Comparison of ENCODE assay signal across 11 cellular contexts in genomic region chr6:33081098-33081824, GRCh38. TPM values are rescaled to one million over a fixed set of nuclear protein-coding genes. Genes with fewer than 3 reads are reported as not detected.
A peak's percentile ranks its signal among the peaks of the same experiment; 100 is the strongest.
DNase-seq lines count a peak whose midpoint lies in the region; ATAC-seq, FAIRE-seq and TF ChIP-seq lines count a peak whose summit lies in the region.
"Had no signal": no experiment of that assay in that cellular context is flagged by ENCODE, and none has a peak within 500 bp of the region (broad histone marks: within the 10 kb centered on the region; RNA-seq: fewer than 3 reads in every experiment).

No MANE protein-coding gene starts in this region.

- TF ChIP-seq CTCF in AG09309 (IDR thresholded peaks at IDR 0.05; ENCODE audit: control insufficient read depth, insufficient read depth, low read depth, low read length, missing control alignments) (no peak), WERI-Rb-1 (IDR thresholded peaks at IDR 0.05; ENCODE audit: low read depth, low read length) (no peak), gastroesophageal sphincter (IDR thresholded peaks at IDR 0.05) (no peak), pancreas (IDR thresholded peaks at IDR 0.05) (no peak)

- H3K27ac ChIP-seq in WERI-Rb-1 (peak overlapping the region; percentile 90), gastroesophageal sphincter (peak overlapping the region; percentile 65 to 91 (median 86)), pancreas (peak overlapping the region in 3 of 4 donors; percentile 40 to 76 (median 51))

- no peak overlapping the region for H3K4me3 Mint-ChIP-seq in activated CD4-positive, alpha-beta T cell treated with anti-CD3 and anti-CD28 coated beads for 36 hours

- H3K4me1 ChIP-seq in gastroesophageal sphincter (peaks cover 0 to 41% (median 4%) of the 10 kb centered on the region in 3 donors), pancreas (peaks cover 0 to 6% (median 0%) of the 10 kb centered on the region in 3 donors)

- POLR2A ChIA-PET in activated CD4-positive, alpha-beta T cell treated with anti-CD3 and anti-CD28 coated beads for 36 hours (lab: Charles Lee): no interaction called here

- FAIRE-seq in pancreas (lab: Jason Lieb, UNC): no peak

- peak overlapping the region; percentile 37 for H3K4me3 ChIP-seq in AG09309 (ENCODE audit: control insufficient read depth, low read depth, low read length)
- H3K4me3 ChIP-seq in WERI-Rb-1 (ENCODE audit: low read depth, low read length): peak overlapping the region; percentile 78
- H3K4me3 ChIP-seq in gastroesophageal sphincter: peak overlapping the region; percentile 36 to 56
- H3K4me3 ChIP-seq in pancreas: peak overlapping the region in 3 of 4 donors; percentile 12 to 43 (median 36)

- TF ChIP-seq POLR2A in gastroesophageal sphincter (IDR thresholded peaks at IDR 0.05): no peak

- peaks cover 4% of the 10 kb centered on the region for H3K27me3 Mint-ChIP-seq in activated CD4-positive, alpha-beta T cell treated with anti-CD3 and anti-CD28 coated beads for 36 hours

- peaks cover 10% of the 10 kb centered on the region for H3K36me3 ChIP-seq in WERI-Rb-1
- peaks cover 0 to 28% of the 10 kb centered on the region in 2 donors for H3K36me3 ChIP-seq in gastroesophageal sphincter
- H3K36me3 ChIP-seq in pancreas: no peaks in the 10 kb centered on the region

- H3K9me3 Mint-ChIP-seq in activated CD4-positive, alpha-beta T cell treated with anti-CD3 and anti-CD28 coated beads for 36 hours (ENCODE audit: low read depth): no peaks in the 10 kb centered on the region

- TF ChIP-seq EP300 in gastroesophageal sphincter (IDR thresholded peaks at IDR 0.05): no peak

- H3K27me3 ChIP-seq in WERI-Rb-1 (ENCODE audit: insufficient read depth, low read depth, severe bottlenecking): no peaks in the 10 kb centered on the region
- H3K27me3 ChIP-seq in gastroesophageal sphincter: peaks cover 12% of the 10 kb centered on the region
- no peaks in the 10 kb centered on the region for H3K27me3 ChIP-seq in pancreas

- intact Hi-C loops in pancreas (cut with DNase I): no loop called here
- intact Hi-C loops in activated CD4-positive, alpha-beta T cell treated with anti-CD3 and anti-CD28 coated beads for 36 hours (cut with DNase I, micrococcal nuclease): no loop called here

- peaks cover 10% of the 10 kb centered on the region for H3K4me1 Mint-ChIP-seq in activated CD4-positive, alpha-beta T cell treated with anti-CD3 and anti-CD28 coated beads for 36 hours

- no peak overlapping the region for H3K27ac Mint-ChIP-seq in activated CD4-positive, alpha-beta T cell treated with anti-CD3 and anti-CD28 coated beads for 36 hours

- no peaks in the 10 kb centered on the region for H3K36me3 Mint-ChIP-seq in activated CD4-positive, alpha-beta T cell treated with anti-CD3 and anti-CD28 coated beads for 36 hours (ENCODE audit: low read depth)

- DNase-seq in AG09309 (ENCODE audit: low read depth) (no peak), WERI-Rb-1 (no peak), pancreas (no peak), NCI-H2029 (lab: John Stamatoyannopoulos, UW) (no peak)
- DNase-seq in activated CD4-positive, alpha-beta T cell treated with anti-CD3 and anti-CD28 coated beads for 36 hours: no peak
- no peak for DNase-seq in activated CD4-positive, alpha-beta T cell treated with anti-CD3 and anti-CD28 coated beads for 1 hour
- DNase-seq: activated gamma-delta T cell, DMS53, SHP77 treated with DMSO at 0.1 percent for 48 hours had no signal

- 55 to 71% methylated on average over 3 to 16 of the region's 16 CpGs for WGBS in gastroesophageal sphincter (ENCODE audit: low coverage in 1 of 2), 2 donors
- 67 to 69% methylated on average over 16 of the region's 16 CpGs for WGBS in pancreas, 2 donors

- no peaks in the 10 kb centered on the region for H3K9me3 ChIP-seq in WERI-Rb-1 (ENCODE audit: severe bottlenecking)
- H3K9me3 ChIP-seq in gastroesophageal sphincter: no peaks in the 10 kb centered on the region
- no peaks in the 10 kb centered on the region for H3K9me3 ChIP-seq in pancreas

- ATAC-seq in gastroesophageal sphincter (no peak), pancreas (peak in 1 of 4 donors; percentile 4), GM18861 (IDR thresholded peaks at IDR 0.05; ENCODE audit: unreplicated experiment) (no peak)
- ATAC-seq in activated CD4-positive, alpha-beta T cell treated with anti-CD3 and anti-CD28 coated beads for 36 hours: no peak

- CTCF ChIA-PET in activated CD4-positive, alpha-beta T cell treated with anti-CD3 and anti-CD28 coated beads for 36 hours (lab: Charles Lee): interaction anchor here (0.5 to 6.2 kb wide), 9 partner anchors 8 to 225 kb away, joined by 3 to 41 read pairs (median 4); partner anchors contain the start of genes HLA-DOA and HLA-DPA1

RNA-seq across cellular contexts. Expression of gene HLA-DPB1, which starts 5.5 kb away (rescaled TPM):
- total RNA-seq in gastroesophageal sphincter (10 to 100 TPM; 32.1 to 86.3 (median 66.9) TPM), pancreas (100 to 1,000 TPM in 1 of 6 donors, 10 to 100 TPM in 5; 11.8 to 156 (median 23.3) TPM)
- polyA plus RNA-seq in pancreas: 10 to 100 TPM; 16.7 to 20.8 TPM
- total RNA-seq in activated CD4-positive, alpha-beta T cell treated with anti-CD3 and anti-CD28 coated beads for 36 hours: 1 to 10 TPM; 5.2 to 5.4 TPM

RNA-seq across cellular contexts. Expression of gene HLA-DPA1, which starts 7.8 kb away (rescaled TPM):
- total RNA-seq in gastroesophageal sphincter (100 to 1,000 TPM in 1 of 4 donors, 10 to 100 TPM in 3; 20.2 to 125 (median 45.4) TPM), pancreas (100 to 1,000 TPM in 1 of 6 donors, 10 to 100 TPM in 2, 1 to 10 TPM in 3; 8.7 to 162 (median 13.5) TPM)
- 1 to 10 TPM; 5.5 to 9.1 TPM for polyA plus RNA-seq in pancreas
- 10 to 100 TPM; 11.5 to 13.3 TPM for total RNA-seq in activated CD4-positive, alpha-beta T cell treated with anti-CD3 and anti-CD28 coated beads for 36 hours
